In the genomic region with DNA sequence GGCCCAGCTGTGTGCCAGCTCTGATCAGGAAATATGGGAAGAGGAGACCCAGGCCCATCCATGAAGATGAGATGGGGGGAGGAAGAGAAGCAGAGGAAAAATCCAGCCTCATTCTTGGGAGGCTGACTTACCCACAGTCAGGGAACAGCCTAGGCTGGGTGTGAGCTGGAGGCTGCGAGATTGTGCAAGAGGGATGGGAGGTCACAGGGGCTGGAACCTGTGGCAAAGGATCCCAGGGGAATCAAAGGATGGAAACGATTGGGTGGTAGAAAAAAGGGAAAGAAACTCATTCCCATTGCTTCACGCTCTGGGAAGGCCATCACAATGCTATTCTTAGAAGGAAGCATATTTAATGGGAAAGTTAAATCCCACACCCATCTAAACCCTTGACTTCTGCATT, we compare ENCODE assay signal across 25 cellular contexts. TPM values are rescaled to one million over a fixed set of nuclear protein-coding genes. Genes with fewer than 3 reads are reported as not detected.
DNase-seq lines count a peak whose midpoint lies in the region; ATAC-seq, FAIRE-seq and TF ChIP-seq lines count a peak whose summit lies in the region.
"Had no signal": no experiment of that assay in that cellular context is flagged by ENCODE, and none has a peak within 500 bp of the region (broad histone marks: within the 10 kb centered on the region; RNA-seq: fewer than 3 reads in every experiment).

No MANE protein-coding gene starts in this region.

- no TSS peak for BruUV-seq in K562 (replicated peaks; lab: Mats Ljungman, UMichigan)

- TF ChIP-seq CTCF in K562 (IDR thresholded peaks at IDR 0.05 in 2 of 3, conservative IDR thresholded peaks at IDR 0.05 in 1 of 3; ENCODE audit: insufficient read depth in 2 of 3, low read depth in 1 of 3, low read length in 3 of 3) (no peak), cardiac muscle cell (IDR thresholded peaks at IDR 0.05; ENCODE audit: low read depth, low read length) (no peak), sigmoid colon (IDR thresholded peaks at IDR 0.05) (no peak)

- no peak overlapping the region for H3K9ac ChIP-seq in K562 (ENCODE audit: insufficient read depth in 1 of 2, low read depth in 2 of 2, low read length in 2 of 2)

- H3K4me3 ChIP-seq in K562 (no peak overlapping the region), cardiac muscle cell (no peak overlapping the region), sigmoid colon (no peak overlapping the region)
- H3K4me3 ChIP-seq: dorsolateral prefrontal cortex, ovary, vagina had no signal

- no peak overlapping the region for H3K4me2 ChIP-seq in K562 (ENCODE audit: insufficient read depth, low read length)

- intact Hi-C loops in K562 (cut with micrococcal nuclease), result no loop called here
- intact Hi-C loops in sigmoid colon (cut with DNase I), result no loop called here

- TF ChIP-seq EP300 in K562 (IDR thresholded peaks at IDR 0.05; ENCODE audit: low read length) (no peak), sigmoid colon (IDR thresholded peaks at IDR 0.05) (no peak)

- no peaks in the 10 kb centered on the region for H3K79me2 ChIP-seq in K562 (ENCODE audit: control insufficient read depth, insufficient read depth, low read length)

- ATAC-seq in K562, result no peak
- ATAC-seq: activated naive CD8-positive, alpha-beta T cell treated with anti-CD3 and anti-CD28 coated beads, Interleukin-2, amount 50 U/mL, for 24 hours; HCT116 had no signal

- 2% methylated on average over 3 of the region's 3 CpGs for WGBS in K562 (ENCODE audit: insufficient coverage, low coverage, missing lambda C conversion rate)
- 79 to 88% methylated on average over 3 of the region's 3 CpGs for WGBS in sigmoid colon, 2 donors

- H4K20me1 ChIP-seq in K562 (replicated peaks; ENCODE audit: control insufficient read depth, insufficient read depth, low read length), result 0 out of 2 replicates have a peak, but pooled peaks cover 2% of the 10 kb centered on the region

- CTCF ChIA-PET in K562 (lab: Yijun Ruan, JAX; ENCODE audit: low intra/inter-chr PET ratio), result no interaction called here

- no peaks in the 10 kb centered on the region for H3K36me3 ChIP-seq in K562 (ENCODE audit: control insufficient read depth, insufficient read depth, low read length)
- H3K36me3 ChIP-seq in cardiac muscle cell, result no peaks in the 10 kb centered on the region
- no peaks in the 10 kb centered on the region for H3K36me3 ChIP-seq in sigmoid colon
- H3K36me3 ChIP-seq: ovary, vagina had no signal

- H3K9me1 ChIP-seq in K562 (ENCODE audit: control insufficient read depth, insufficient read depth, low read length), result no peaks in the 10 kb centered on the region

- H3K9me3 ChIP-seq in K562 (replicated peaks; ENCODE audit: control insufficient read depth, insufficient read depth, low read depth, low read length) (no peaks in the 10 kb centered on the region), cardiac muscle cell (ENCODE audit: low read depth) (no peaks in the 10 kb centered on the region), sigmoid colon (no peaks in the 10 kb centered on the region)
- H3K9me3 ChIP-seq: ovary, vagina had no signal

- no peak overlapping the region for H2AFZ ChIP-seq in K562 (ENCODE audit: low read depth, low read length)

- TF ChIP-seq RAD21 in K562 (CRISPR knock-in tag; conservative IDR thresholded peaks at IDR 0.05 in 1 of 2, IDR thresholded peaks at IDR 0.05 in 1 of 2), result no peak

- FAIRE-seq in K562 (lab: Jason Lieb, UNC), result no peak
- FAIRE-seq: bronchial epithelial cell, GM12892, islet of Langerhans had no signal

- H3K4me1 ChIP-seq in K562 (replicated peaks in 1 of 2; ENCODE audit: control insufficient read depth in 2 of 2, insufficient read depth in 2 of 2, low read length in 2 of 2) (peaks cover 2 to 4% of the 10 kb centered on the region in 2 experiments; a peak in 3 of 5 replicates), cardiac muscle cell (ENCODE audit: low read depth) (peaks cover 22% of the 10 kb centered on the region), sigmoid colon (no peaks in the 10 kb centered on the region)
- H3K4me1 ChIP-seq: vagina had no signal

- H3K27ac ChIP-seq in K562 (ENCODE audit: extremely low read depth, low read depth, low read length), result no peak overlapping the region
- peak overlapping the region; percentile 62 for H3K27ac ChIP-seq in cardiac muscle cell
- peak overlapping the region in 1 of 4 donors; percentile 55 for H3K27ac ChIP-seq in sigmoid colon
- H3K27ac ChIP-seq: dorsolateral prefrontal cortex, ovary, vagina had no signal

- H3K27me3 ChIP-seq in K562 (ENCODE audit: control insufficient read depth in 2 of 2, insufficient read depth in 2 of 2, low read length in 2 of 2), result peaks cover 18 to 68% of the 10 kb centered on the region in 2 experiments; a peak in 4 of 5 replicates
- H3K27me3 ChIP-seq in cardiac muscle cell, result no peaks in the 10 kb centered on the region
- no peaks in the 10 kb centered on the region for H3K27me3 ChIP-seq in sigmoid colon
- H3K27me3 ChIP-seq: ovary, vagina had no signal

- POLR2A ChIA-PET in K562 (lab: Yijun Ruan, JAX), result interaction anchor here (0.6 to 2.2 kb wide), 2 partner anchors 10 to 755 kb away, joined by 3 to 5 read pairs; no protein-coding TSS in a partner anchor

- TF ChIP-seq POLR2A in K562 (conservative IDR thresholded peaks at IDR 0.05), result no peak
- no peak for TF ChIP-seq POLR2A in sigmoid colon (IDR thresholded peaks at IDR 0.05)

- in situ Hi-C loops in K562 (cut with MboI), result no loop called here
- in situ Hi-C loops in G401 (cut with HindIII; ENCODE audit: low sequenced_read_pairs), result no loop called here

- DNase-seq in AG20443 (ENCODE audit: low spot score), result peak; percentile 60
- no peak for DNase-seq in K562 (ENCODE audit: extremely low read depth in 1 of 4, low spot score in 3 of 4)
- peak in 1 of 2 donors; percentile 85 for DNase-seq in cardiac muscle cell (ENCODE audit: low read depth in 1 of 2, low spot score in 1 of 2)
- DNase-seq in sigmoid colon, result peak; percentile 74
- DNase-seq in activated CD4-positive, alpha-beta T cell treated with anti-CD3 and anti-CD28 coated beads for 48 hours, result no peak
- no peak for DNase-seq in G401 (ENCODE audit: low spot score)
- DNase-seq in ureter (ENCODE audit: low spot score), result no peak
- no peak for DNase-seq in Kasumi-1 (lab: John Stamatoyannopoulos, UW)
- DNase-seq: activated naive CD8-positive, alpha-beta T cell treated with anti-CD3 and anti-CD28 coated beads, Interleukin-2, amount 50 U/mL, for 24 hours; dorsolateral prefrontal cortex; hippocampal formation; KBM-7; naive B cell; NCI-H1048; NCI-H2081 treated with DMSO at 0.1 percent for 48 hours; NCI-H524; RPMI8226; stimulated activated CD4-positive, alpha-beta T cell treated with anti-CD3 and anti-CD28 coated beads, Interleukin-4, amount 100 ng/mL, for 4 hours had no signal

TF ChIP-seq in K562, 482 proteins besides CTCF, POLR2A, EP300 and RAD21 (continues in another document):
- peak; percentile 35; the same call in 1 of the 2 replicates for TF ChIP-seq CEBPB (tag; IDR thresholded peaks at IDR 0.05)

RNA-seq across cellular contexts. Expression of a gene that starts 26.7 kb away (rescaled TPM):
- total RNA-seq in K562 (2011; cell fraction: chromatin; rRNA removed; ENCODE audit: low replicate concordance), result not detected in 2 replicates
- total RNA-seq in K562 (2011; cell fraction: nucleolus; rRNA removed), result not detected in 2 replicates
- total RNA-seq in K562 (2011; cell fraction: nucleoplasm; rRNA removed), result not detected in 2 replicates
- not detected in 2 replicates for total RNA-seq in K562 (2014; rRNA removed)
- not detected in 2 replicates for total RNA-seq in K562 (2014; rRNA removed; fragmentation: Illumina TruSeq; extraction: Trizol)
- not detected in 2 replicates for total RNA-seq in K562 (2015; rRNA removed; fragmentation: Illumina TruSeq; extraction: Trizol)
- not detected in 2 replicates for total RNA-seq in K562 (2021)
- not detected in 2 replicates for polyA plus RNA-seq in K562 (2011; rRNA removed)
- polyA plus RNA-seq in K562 (2011; cell fraction: cytosol; rRNA removed), result not detected in 2 replicates
- polyA plus RNA-seq in K562 (2011; cell fraction: nucleus; rRNA removed), result not detected in 2 replicates
- not detected in 2 replicates for polyA plus RNA-seq in K562 (2012)
- not detected in 2 replicates for polyA plus RNA-seq in K562 (2014; fragmentation: Illumina TruSeq; extraction: Trizol)
- not detected for polyA plus RNA-seq in K562 (2014; fragmentation: Nextera tagmentation; extraction: Ambion mirVana)
- polyA plus RNA-seq in K562 (2014; rRNA removed), result not detected in 2 replicates
- polyA minus RNA-seq in K562 (2011; rRNA and poly(A)+ RNA removed), result not detected in 2 replicates
- polyA minus RNA-seq in K562 (2011; cell fraction: cytosol; rRNA and poly(A)+ RNA removed), result not detected in 2 replicates
- polyA minus RNA-seq in K562 (2011; cell fraction: nucleus; rRNA and poly(A)+ RNA removed), result not detected in 2 replicates
- 0.77 and 0.92 TPM in 2 replicates for total RNA-seq in cardiac muscle cell
- polyA plus RNA-seq in cardiac muscle cell, result 0.39 and 0.42 TPM in 2 replicates
- total RNA-seq in sigmoid colon, result not detected
- under 1 TPM in 1 of 3 donors, not detected in 2; under 0.01 TPM for polyA plus RNA-seq in sigmoid colon
- total RNA-seq in G401 (2014; rRNA removed; shearing (Covaris generic)), result not detected in 2 replicates
- 0.34 TPM for total RNA-seq in ureter
- total RNA-seq: activated T-helper 2 cell treated with anti-CD3 and anti-CD28 coated beads, Interferon-gamma antibody, Interleukin-2, Interleukin-4, amounts not matched to agents 10 μg/mL and 5 μg/mL and 100 μg/mL, durations not matched to agents 14 hours and 24 hours and 36 hours; bronchial epithelial cell; vagina had no signal

RNA-seq across cellular contexts. Expression of a gene that starts 43.0 kb away (rescaled TPM):
- not detected in 2 replicates for total RNA-seq in K562 (2011; cell fraction: chromatin; rRNA removed; ENCODE audit: low replicate concordance)
- not detected in 2 replicates for total RNA-seq in K562 (2011; cell fraction: nucleolus; rRNA removed)
- not detected in 2 replicates for total RNA-seq in K562 (2011; cell fraction: nucleoplasm; rRNA removed)
- total RNA-seq in K562 (2014; rRNA removed), result not detected in 2 replicates
- total RNA-seq in K562 (2014; rRNA removed; fragmentation: Illumina TruSeq; extraction: Trizol), result not detected in 2 replicates
- total RNA-seq in K562 (2015; rRNA removed; fragmentation: Illumina TruSeq; extraction: Trizol), result 0.04 TPM in 1 of 2 replicates, not detected in the other
- total RNA-seq in K562 (2021), result 0.11 and 0.27 TPM in 2 replicates
- not detected in 2 replicates for polyA plus RNA-seq in K562 (2011; rRNA removed)
- not detected in 2 replicates for polyA plus RNA-seq in K562 (2011; cell fraction: cytosol; rRNA removed)
- polyA plus RNA-seq in K562 (2011; cell fraction: nucleus; rRNA removed), result not detected in 2 replicates
- 0.05 TPM in 1 of 2 replicates, not detected in the other for polyA plus RNA-seq in K562 (2012)
- polyA plus RNA-seq in K562 (2014; fragmentation: Illumina TruSeq; extraction: Trizol), result not detected in 2 replicates
- not detected for polyA plus RNA-seq in K562 (2014; fragmentation: Nextera tagmentation; extraction: Ambion mirVana)
- not detected in 2 replicates for polyA plus RNA-seq in K562 (2014; rRNA removed)
- polyA minus RNA-seq in K562 (2011; rRNA and poly(A)+ RNA removed), result not detected in 2 replicates
- not detected in 2 replicates for polyA minus RNA-seq in K562 (2011; cell fraction: cytosol; rRNA and poly(A)+ RNA removed)
- polyA minus RNA-seq in K562 (2011; cell fraction: nucleus; rRNA and poly(A)+ RNA removed), result not detected in 2 replicates
- 2.6 and 4.9 TPM in 2 replicates for total RNA-seq in cardiac muscle cell
- polyA plus RNA-seq in cardiac muscle cell, result 0.98 and 2.2 TPM in 2 replicates
- 10 to 100 TPM in 3 of 4 donors, 1 to 10 TPM in 1; 5.9 to 39.6 (median 21.9) TPM for total RNA-seq in sigmoid colon
- polyA plus RNA-seq in sigmoid colon, result 1 to 10 TPM; 3.7 to 9.6 (median 4.1) TPM
- 0.17 TPM in 1 of 2 replicates, not detected in the other for total RNA-seq in G401 (2014; rRNA removed; shearing (Covaris generic))
- 31.4 TPM for total RNA-seq in ureter
- total RNA-seq: activated T-helper 2 cell treated with anti-CD3 and anti-CD28 coated beads, Interferon-gamma antibody, Interleukin-2, Interleukin-4, amounts not matched to agents 10 μg/mL and 5 μg/mL and 100 μg/mL, durations not matched to agents 14 hours and 24 hours and 36 hours had no signal

Comparison
In these comparisons a context has a peak if more than half of its experiments do, and no peak if none do; other contexts are left out.
1. DNase-seq: peak in AG20443 (single experiment) and sigmoid colon (single experiment); none in K562 (0 of 4), activated CD4-positive, alpha-beta T cell treated with anti-CD3 and anti-CD28 coated beads for 48 hours (single experiment), G401 (single experiment), ureter (single experiment) and Kasumi-1 (0 of 2).